Comparison of ENCODE assay signal across 8 cellular contexts in the genomic region with DNA sequence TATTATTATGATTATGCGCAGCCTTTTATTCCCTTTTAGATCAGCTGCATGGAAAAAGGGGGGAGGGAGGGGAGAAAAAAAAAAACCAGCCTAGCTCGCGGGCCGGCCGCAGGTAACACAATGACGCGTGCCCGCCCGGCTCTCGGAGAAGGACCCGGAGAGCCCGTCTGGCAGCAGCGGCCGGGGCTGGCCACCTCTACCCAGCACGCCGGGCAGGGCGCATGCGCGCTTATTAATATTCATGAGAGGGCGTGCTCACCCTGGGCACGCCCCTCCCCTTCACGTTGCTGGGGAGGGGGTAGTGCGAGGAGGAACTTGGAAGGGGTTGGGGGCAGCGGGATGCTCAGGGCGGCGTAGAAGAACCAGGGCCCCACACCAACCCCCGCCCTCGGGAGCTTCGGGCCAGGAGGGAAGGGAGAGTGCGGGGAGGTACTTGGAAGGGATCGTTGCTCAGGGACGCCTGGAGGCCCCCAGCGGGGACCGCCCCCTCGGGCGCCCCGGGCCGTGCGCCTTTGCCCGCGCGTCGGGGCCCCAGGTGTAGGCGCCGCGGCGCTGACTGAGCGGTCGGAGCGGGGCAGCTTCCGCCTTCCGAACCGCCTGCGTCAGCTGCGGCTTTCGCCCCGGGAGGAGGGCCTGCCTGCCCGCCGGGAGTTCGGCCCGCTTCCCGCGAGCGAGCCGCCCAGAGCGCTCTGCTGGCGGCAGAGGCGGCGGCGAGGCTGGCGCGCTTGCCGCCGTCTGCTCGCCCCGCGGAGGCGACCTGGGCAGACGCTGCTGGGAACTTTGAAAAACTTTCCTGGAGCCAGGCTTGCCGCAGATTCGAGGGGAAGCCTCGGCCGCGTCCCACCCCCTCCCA. TPM values are rescaled to one million over a fixed set of nuclear protein-coding genes. Genes with fewer than 3 reads are reported as not detected.
DNase-seq lines count a peak whose midpoint lies in the region; ATAC-seq and TF ChIP-seq lines count a peak whose summit lies in the region.

A gene (minus strand): TSS at position 169 of the 853 bp plus-strand sequence. CDS start 469 bp downstream, outside the sequence.

- peaks cover 75% of the 10 kb centered on the region for H3K27me3 Mint-ChIP-seq in activated naive CD8-positive, alpha-beta T cell treated with anti-CD3 and anti-CD28 coated beads, Interleukin-2, amount 50 U/mL, for 24 hours
- peaks cover 2% of the 10 kb centered on the region for H3K27me3 Mint-ChIP-seq in glutamatergic neuron (ENCODE audit: unreplicated experiment)

- H3K4me3 Mint-ChIP-seq in activated naive CD8-positive, alpha-beta T cell treated with anti-CD3 and anti-CD28 coated beads, Interleukin-2, amount 50 U/mL, for 24 hours: peak within 1 kb of the TSS; percentile 78
- peak within 1 kb of the TSS; percentile 94 for H3K4me3 Mint-ChIP-seq in glutamatergic neuron (ENCODE audit: unreplicated experiment)

- H3K36me3 Mint-ChIP-seq in activated naive CD8-positive, alpha-beta T cell treated with anti-CD3 and anti-CD28 coated beads, Interleukin-2, amount 50 U/mL, for 24 hours (ENCODE audit: low read depth): no peaks in the 10 kb centered on the region
- no peaks in the 10 kb centered on the region for H3K36me3 Mint-ChIP-seq in glutamatergic neuron (ENCODE audit: unreplicated experiment)

- H3K4me1 Mint-ChIP-seq in activated naive CD8-positive, alpha-beta T cell treated with anti-CD3 and anti-CD28 coated beads, Interleukin-2, amount 50 U/mL, for 24 hours: peaks cover 34% of the 10 kb centered on the region
- H3K4me1 Mint-ChIP-seq in glutamatergic neuron (ENCODE audit: low read depth, unreplicated experiment): peaks cover 12% of the 10 kb centered on the region

- H3K36me3 ChIP-seq in HAP-1 (replicated peaks) (0 out of 2 replicates have a peak, but pooled peaks cover 1% of the 10 kb centered on the region), uterus (no peaks in the 10 kb centered on the region)

- in situ Hi-C loops in HAP-1 (cut with MboI; ENCODE audit: low sequenced_read_pairs): no loop called here

- H3K9me3 Mint-ChIP-seq in activated naive CD8-positive, alpha-beta T cell treated with anti-CD3 and anti-CD28 coated beads, Interleukin-2, amount 50 U/mL, for 24 hours: no peaks in the 10 kb centered on the region
- H3K9me3 Mint-ChIP-seq in glutamatergic neuron (ENCODE audit: unreplicated experiment): peaks cover 2% of the 10 kb centered on the region

- H3K4me3 ChIP-seq in GM12864 (ENCODE audit: low read depth, low read length) (peak within 1 kb of the TSS; percentile 63), HAP-1 (peak within 1 kb of the TSS; percentile 54), uterus (peak within 1 kb of the TSS; percentile 72 to 88)

- peak within 1 kb of the TSS; percentile 73 for H3K27ac Mint-ChIP-seq in activated naive CD8-positive, alpha-beta T cell treated with anti-CD3 and anti-CD28 coated beads, Interleukin-2, amount 50 U/mL, for 24 hours
- H3K27ac Mint-ChIP-seq in glutamatergic neuron (ENCODE audit: unreplicated experiment): peak within 1 kb of the TSS; percentile 38

- peak within 1 kb of the TSS; percentile 99 to 100 for H3K27ac ChIP-seq in uterus

- peak; percentile 86 to 92 for TF ChIP-seq POLR2A in uterus (IDR thresholded peaks at IDR 0.05)

- H3K9me3 ChIP-seq in HAP-1: no peaks in the 10 kb centered on the region
- no peaks in the 10 kb centered on the region for H3K9me3 ChIP-seq in uterus

- peak; percentile 73 for ATAC-seq in activated naive CD8-positive, alpha-beta T cell treated with anti-CD3 and anti-CD28 coated beads, Interleukin-2, amount 50 U/mL, for 24 hours

- TF ChIP-seq CTCF in GM12864 (IDR thresholded peaks at IDR 0.05; ENCODE audit: low read depth, low read length, missing control alignments) (no peak), glutamatergic neuron (IDR thresholded peaks at IDR 0.05; ENCODE audit: partially characterized antibody, unreplicated experiment) (no peak), uterus (IDR thresholded peaks at IDR 0.05) (peak in 1 of 4 experiments; percentile 9)

- H3K4me1 ChIP-seq in HAP-1: peaks cover 22% of the 10 kb centered on the region
- H3K4me1 ChIP-seq in uterus: no peaks in the 10 kb centered on the region

- DNase-seq in GM12864 (ENCODE audit: low read depth) (peak; percentile 59), HAP-1 (ENCODE audit: low spot score in 2 of 2) (peak; percentile 95 to 99), LoVo (ENCODE audit: low spot score) (peak; percentile 95), RPMI7951 (ENCODE audit: low read depth) (peak; percentile 90), glutamatergic neuron (peak; percentile 94), occipital lobe (lab: John Stamatoyannopoulos, UW) (peak; percentile 84), uterus (peak; percentile 93 to 97)
- peak; percentile 81 for DNase-seq in activated naive CD8-positive, alpha-beta T cell treated with anti-CD3 and anti-CD28 coated beads, Interleukin-2, amount 50 U/mL, for 24 hours

- intact Hi-C loops in uterus (cut with DNase I; ENCODE audit: low total_unique reads): loop anchor here (10.0 kb wide), 2 partner anchors 239 to 601 kb away; a partner anchor contains a TSS

- H3K27me3 ChIP-seq in HAP-1 (ENCODE audit: low read depth) (no peaks in the 10 kb centered on the region), uterus (no peaks in the 10 kb centered on the region)

RNA-seq across cellular contexts. Expression of the gene that starts here (rescaled TPM):
- 3.0 and 3.1 TPM in 2 replicates for total RNA-seq in RPMI7951 (2014; rRNA removed; shearing (Covaris generic))
- 11.4 TPM for total RNA-seq in glutamatergic neuron (ENCODE audit: unreplicated experiment)
- 26.0 TPM for total RNA-seq in occipital lobe
- total RNA-seq in uterus: 100 to 1,000 TPM in 2 of 4 donors, 10 to 100 TPM in 2; 53.8 to 154 (median 111) TPM

Comparison
In these comparisons a context has a peak if more than half of its experiments do, and no peak if none do; other contexts are left out.
1. Peak in every context shown above with its lines: DNase-seq, ATAC-seq, H3K4me3 ChIP-seq and H3K27ac ChIP-seq.